ENCODE assay signal across 17 cellular contexts in genomic region chr1:183735069-183735860, GRCh38.
DNase-seq lines count a peak whose midpoint lies in the region; ATAC-seq, FAIRE-seq and TF ChIP-seq lines count a peak whose summit lies in the region.
"Had no signal": no experiment of that assay in that cellular context is flagged by ENCODE, and none has a peak within 500 bp of the region (broad histone marks: within the 10 kb centered on the region; RNA-seq: fewer than 3 reads in every experiment).

No MANE protein-coding gene starts in this region.

- no peaks in the 10 kb centered on the region for H3K27me3 Mint-ChIP-seq in astrocyte (ENCODE audit: low read depth, unreplicated experiment)
- H3K27me3 Mint-ChIP-seq: activated T-cell treated with anti-CD3 and anti-CD28 coated beads, Interleukin-2, amount 50 U/mL, for 24 hours had no signal

- no peaks in the 10 kb centered on the region for H3K79me2 ChIP-seq in astrocyte (ENCODE audit: insufficient read depth, low read length)
- H3K79me2 ChIP-seq in hepatocyte = no peaks in the 10 kb centered on the region

- H3K9me3 ChIP-seq in astrocyte (ENCODE audit: insufficient read depth, low read depth, low read length) = no peaks in the 10 kb centered on the region
- H3K9me3 ChIP-seq in hepatocyte (ENCODE audit: low read depth) = no peaks in the 10 kb centered on the region
- no peaks in the 10 kb centered on the region for H3K9me3 ChIP-seq in psoas muscle
- no peaks in the 10 kb centered on the region for H3K9me3 ChIP-seq in MG63
- H3K9me3 ChIP-seq: BE2C, prostate gland, upper lobe of left lung had no signal

- intact Hi-C loops in psoas muscle (cut with DNase I) = loop anchor here in 1 of 2 donors (10.0 kb wide), 1 partner anchor 70 kb away; the partner anchor contains the start of gene RGL1

- H4K20me1 ChIP-seq in astrocyte (ENCODE audit: insufficient read depth, low read length) (no peaks in the 10 kb centered on the region), hepatocyte (ENCODE audit: insufficient read depth, poor library complexity, severe bottlenecking) (no peaks in the 10 kb centered on the region)

- no peak overlapping the region for H2AFZ ChIP-seq in astrocyte (ENCODE audit: low read depth, low read length)
- H2AFZ ChIP-seq in hepatocyte = no peak overlapping the region

- no peaks in the 10 kb centered on the region for H3K36me3 Mint-ChIP-seq in astrocyte (ENCODE audit: low read depth, unreplicated experiment)

- no peak overlapping the region for H3K4me3 Mint-ChIP-seq in astrocyte (ENCODE audit: unreplicated experiment)
- H3K4me3 Mint-ChIP-seq: activated T-cell treated with anti-CD3 and anti-CD28 coated beads, Interleukin-2, amount 50 U/mL, for 24 hours; dendritic cell treated with granulocyte-macrophage colony-stimulating factor and Interleukin-4, amounts not matched to agents 40 ng/mL and 50 ng/mL, for 4 days had no signal

- DNase-seq in ELR (ENCODE audit: low read depth) (peak; percentile 15), astrocyte (ENCODE audit: low read depth) (peak; percentile 18), hepatocyte (ENCODE audit: low spot score) (no peak), psoas muscle (no peak), MG63 (no peak), NCI-H2081 (lab: John Stamatoyannopoulos, UW) (no peak)
- DNase-seq: activated CD4-positive, alpha-beta T cell treated with anti-CD3 and anti-CD28 coated beads for 48 hours; activated T-cell treated with anti-CD3 and anti-CD28 coated beads, Interleukin-2, amount 50 U/mL, for 24 hours; BE2C; DMS79 treated with DMSO at 0.1 percent for 48 hours; stimulated activated CD4-positive, alpha-beta T cell treated with anti-CD3 and anti-CD28 coated beads, Interleukin-4, amount 100 ng/mL, for 1 hour; T-helper 1 cell had no signal

- H3K36me3 ChIP-seq in astrocyte (ENCODE audit: insufficient read depth, low read length) = no peaks in the 10 kb centered on the region
- H3K36me3 ChIP-seq in hepatocyte (replicated peaks; ENCODE audit: insufficient read depth, low read depth) = no peaks in the 10 kb centered on the region
- no peaks in the 10 kb centered on the region for H3K36me3 ChIP-seq in psoas muscle (ENCODE audit: insufficient read depth in 1 of 2, low read depth in 1 of 2)
- no peaks in the 10 kb centered on the region for H3K36me3 ChIP-seq in MG63
- H3K36me3 ChIP-seq: BE2C, prostate gland, upper lobe of left lung had no signal

- peak; percentile 50 for FAIRE-seq in astrocyte (lab: Jason Lieb, UNC)

- H3K27ac ChIP-seq in astrocyte (ENCODE audit: low read depth, low read length) (no peak overlapping the region), hepatocyte (peak overlapping the region; percentile 61), psoas muscle (peak overlapping the region; percentile 3)
- H3K27ac ChIP-seq: prostate gland had no signal

- H3K4me1 ChIP-seq in astrocyte (ENCODE audit: insufficient read depth, low read length) (no peaks in the 10 kb centered on the region), hepatocyte (ENCODE audit: insufficient read depth) (peaks cover 38% of the 10 kb centered on the region), psoas muscle (no peaks in the 10 kb centered on the region)
- H3K4me1 ChIP-seq: prostate gland had no signal

- ATAC-seq in psoas muscle (no peak), HG02852 (IDR thresholded peaks at IDR 0.05; ENCODE audit: unreplicated experiment) (no peak), HG03378 (IDR thresholded peaks at IDR 0.05; ENCODE audit: unreplicated experiment) (no peak)

- no peaks in the 10 kb centered on the region for H3K9me2 ChIP-seq in hepatocyte (replicated peaks; ENCODE audit: insufficient read depth)

- no peaks in the 10 kb centered on the region for H3K27me3 ChIP-seq in astrocyte (ENCODE audit: insufficient read depth, low read length)
- H3K27me3 ChIP-seq in hepatocyte = no peaks in the 10 kb centered on the region
- no peaks in the 10 kb centered on the region for H3K27me3 ChIP-seq in psoas muscle (ENCODE audit: insufficient read depth in 3 of 3, low read length in 2 of 3)
- H3K27me3 ChIP-seq in MG63 = peaks cover 4% of the 10 kb centered on the region
- H3K27me3 ChIP-seq: BE2C, upper lobe of left lung had no signal

- 48% methylated on average over 1 of the region's 1 CpG for WGBS in hepatocyte (ENCODE audit: low lambda C conversion rate, missing lambda C conversion rate)
- WGBS in psoas muscle, 3 donors = 77 to 87% (median 86%) methylated on average over 1 of the region's 1 CpG

- peak overlapping the region; percentile 1 for H3K27ac Mint-ChIP-seq in astrocyte (ENCODE audit: unreplicated experiment)
- H3K27ac Mint-ChIP-seq: activated T-cell treated with anti-CD3 and anti-CD28 coated beads, Interleukin-2, amount 50 U/mL, for 24 hours; dendritic cell treated with granulocyte-macrophage colony-stimulating factor and Interleukin-4, amounts not matched to agents 40 ng/mL and 50 ng/mL, for 4 days had no signal

- H3K9ac ChIP-seq in astrocyte (ENCODE audit: low read length) = no peak overlapping the region

- H3K4me3 ChIP-seq in astrocyte (ENCODE audit: insufficient read depth, low read depth, low read length) (no peak overlapping the region), hepatocyte (no peak overlapping the region), psoas muscle (no peak overlapping the region), MG63 (no peak overlapping the region)
- H3K4me3 ChIP-seq: prostate gland, upper lobe of left lung had no signal

- H3K4me2 ChIP-seq in astrocyte (ENCODE audit: low read length) (no peak overlapping the region), hepatocyte (peak overlapping the region; percentile 48)

- peaks cover 23% of the 10 kb centered on the region for H3K4me1 Mint-ChIP-seq in astrocyte (ENCODE audit: low read depth, unreplicated experiment)

- no peaks in the 10 kb centered on the region for H3K9me3 Mint-ChIP-seq in astrocyte (ENCODE audit: unreplicated experiment)
- H3K9me3 Mint-ChIP-seq: activated T-cell treated with anti-CD3 and anti-CD28 coated beads, Interleukin-2, amount 50 U/mL, for 24 hours; dendritic cell treated with granulocyte-macrophage colony-stimulating factor and Interleukin-4, amounts not matched to agents 40 ng/mL and 50 ng/mL, for 4 days had no signal

- TF ChIP-seq CTCF in astrocyte (IDR thresholded peaks at IDR 0.05; ENCODE audit: insufficient read depth, low read depth, low read length) (no peak), hepatocyte (IDR thresholded peaks at IDR 0.05; ENCODE audit: poor library complexity) (no peak), psoas muscle (IDR thresholded peaks at IDR 0.05) (no peak)

Comparison
In these comparisons a context has a peak if more than half of its experiments do, and no peak if none do; other contexts are left out.
1. DNase-seq: peak in ELR (single experiment) and astrocyte (single experiment); none in hepatocyte (single experiment), psoas muscle (0 of 2), MG63 (single experiment) and NCI-H2081 (0 of 2).